ENCODE assay signal across 30 cellular contexts in the genomic region with DNA sequence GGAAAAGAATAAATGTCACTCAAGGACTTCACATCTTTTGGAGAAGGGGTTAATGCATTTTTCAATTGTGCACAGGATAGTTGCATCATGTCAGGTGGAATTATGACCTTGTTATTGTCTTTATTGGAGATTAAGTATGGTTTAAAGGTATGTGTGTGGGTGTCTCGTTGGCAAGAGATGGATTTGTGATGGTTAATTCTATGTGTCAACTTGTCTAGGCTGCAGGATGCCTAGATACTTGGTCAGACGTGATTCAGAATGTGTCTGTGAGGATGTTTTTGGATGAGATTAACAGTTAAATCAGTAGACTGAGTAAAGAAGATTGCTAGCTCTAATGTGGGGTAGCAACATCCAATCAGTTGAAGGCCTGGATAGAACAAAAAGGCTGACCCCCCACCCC. TPM values are rescaled to one million over a fixed set of nuclear protein-coding genes. Genes with fewer than 3 reads are reported as not detected.
DNase-seq lines count a peak whose midpoint lies in the region; ATAC-seq, FAIRE-seq and TF ChIP-seq lines count a peak whose summit lies in the region.
"Had no signal": no experiment of that assay in that cellular context is flagged by ENCODE, and none has a peak within 500 bp of the region (broad histone marks: within the 10 kb centered on the region; RNA-seq: fewer than 3 reads in every experiment).

No MANE protein-coding gene starts in this region.

- CTCF ChIA-PET in A549 (lab: Yijun Ruan, JAX) = interaction anchor here (9.5 kb wide), 1 partner anchor 15 kb away, joined by 142 read pairs; no protein-coding TSS in a partner anchor

- no peak overlapping the region for H3K4me2 ChIP-seq in A549
- H3K4me2 ChIP-seq: KMS-11 had no signal

- H3K4me1 Mint-ChIP-seq in HFFc6 (ENCODE audit: low read depth) = peaks cover 26% of the 10 kb centered on the region
- H3K4me1 Mint-ChIP-seq: activated CD4-positive, alpha-beta T cell treated with anti-CD3 and anti-CD28 coated beads for 36 hours; immature natural killer cell; stimulated activated naive CD8-positive, alpha-beta T cell treated with anti-CD3 and anti-CD28 coated beads, Interleukin-15, amount 100 ng/mL, for 72 hours had no signal

- DNase-seq in A549 (ENCODE audit: low read depth in 1 of 2, low spot score in 1 of 2) (peak in 1 of 2 experiments; percentile 11), HFFc6 (peak; percentile 27), astrocyte of the spinal cord (ENCODE audit: low read depth, low spot score) (peak; percentile 15), foreskin keratinocyte (peak; percentile 77 to 82), GM19238 (ENCODE audit: insufficient read length, low spot score) (no peak), NCI-H2107 treated with DMSO at 0.1 percent for 48 hours (lab: John Stamatoyannopoulos, UW; ENCODE audit: unreplicated experiment) (no peak), Right ventricle myocardium superior (no peak), foreskin melanocyte (no peak)
- DNase-seq: 8988T; activated CD4-positive, alpha-beta T cell treated with anti-CD3 and anti-CD28 coated beads for 36 hours; activated naive CD4-positive, alpha-beta T cell; activated T-cell treated with anti-CD3 and anti-CD28 coated beads, Interleukin-2, amount 50 U/mL, for 4 hours; BE2C; colonic mucosa; DMS53; effector memory CD4-positive, alpha-beta T cell; hypothalamus; immature natural killer cell; left ventricle myocardium inferior; midbrain; naive thymus-derived CD8-positive, alpha-beta T cell; NCI-H1436; NCI-H2107; NCI-H446 treated with DMSO at 0.1 percent for 48 hours; NCI-H82; stimulated activated naive CD8-positive, alpha-beta T cell treated with anti-CD3 and anti-CD28 coated beads, Interleukin-15, amount 100 ng/mL, for 72 hours; thyroid gland had no signal

- no peaks in the 10 kb centered on the region; the same call in 1 of the 2 replicates for H3K36me3 Mint-ChIP-seq in HFFc6 (ENCODE audit: low read depth)
- H3K36me3 Mint-ChIP-seq: immature natural killer cell; naive thymus-derived CD8-positive, alpha-beta T cell had no signal

- H3K4me3 ChIP-seq in A549 (no peak overlapping the region), astrocyte of the spinal cord (ENCODE audit: low read depth, low read length) (no peak overlapping the region)
- H3K4me3 ChIP-seq: colonic mucosa, left ventricle myocardium inferior, skin epidermis, thyroid gland had no signal

- POLR2A ChIA-PET in A549 (lab: Yijun Ruan, JAX) = no interaction called here

- no peak overlapping the region for H3K27ac Mint-ChIP-seq in HFFc6
- H3K27ac Mint-ChIP-seq: activated CD4-positive, alpha-beta T cell treated with anti-CD3 and anti-CD28 coated beads for 36 hours; immature natural killer cell; naive thymus-derived CD8-positive, alpha-beta T cell; stimulated activated naive CD8-positive, alpha-beta T cell treated with anti-CD3 and anti-CD28 coated beads, Interleukin-15, amount 100 ng/mL, for 72 hours had no signal

- no peaks in the 10 kb centered on the region for H3K9me3 ChIP-seq in A549
- H3K9me3 ChIP-seq: BE2C, colonic mucosa, left ventricle myocardium inferior, thyroid gland had no signal

- peaks cover 3% of the 10 kb centered on the region for H3K4me1 ChIP-seq in A549
- H3K4me1 ChIP-seq in foreskin keratinocyte = peaks cover 6% of the 10 kb centered on the region
- H3K4me1 ChIP-seq: BE2C, colonic mucosa, left ventricle myocardium inferior, thyroid gland had no signal

- TF ChIP-seq POLR2A in A549 (IDR thresholded peaks at IDR 0.05; ENCODE audit: low read length) = no peak

- in situ Hi-C loops in astrocyte of the spinal cord (cut with HindIII; ENCODE audit: low sequenced_read_pairs) = no loop called here

- H3K9me3 Mint-ChIP-seq in HFFc6 = no peaks in the 10 kb centered on the region
- H3K9me3 Mint-ChIP-seq: activated T-cell treated with anti-CD3 and anti-CD28 coated beads, Interleukin-2, amount 50 U/mL, for 4 hours; immature natural killer cell; naive thymus-derived CD8-positive, alpha-beta T cell; stimulated activated naive CD8-positive, alpha-beta T cell treated with anti-CD3 and anti-CD28 coated beads, Interleukin-15, amount 100 ng/mL, for 72 hours had no signal

- no peak overlapping the region for H3K27ac ChIP-seq in A549
- H3K27ac ChIP-seq in foreskin keratinocyte = no peak overlapping the region
- H3K27ac ChIP-seq: colonic mucosa, KMS-11, left ventricle myocardium inferior, skin epidermis, thyroid gland had no signal

- no peak for TF ChIP-seq EP300 in A549 (IDR thresholded peaks at IDR 0.05)

- H3K27me3 Mint-ChIP-seq in HFFc6 (ENCODE audit: insufficient read depth) = peaks cover 13% of the 10 kb centered on the region

- no peak for ATAC-seq in A549
- peak; percentile 71 for ATAC-seq in foreskin keratinocyte
- ATAC-seq in Right ventricle myocardium superior (ENCODE audit: poor library complexity) = no peak
- ATAC-seq: activated CD4-positive, alpha-beta T cell treated with anti-CD3 and anti-CD28 coated beads for 36 hours; activated T-cell treated with anti-CD3 and anti-CD28 coated beads, Interleukin-2, amount 50 U/mL, for 4 hours; HCT116; naive thymus-derived CD8-positive, alpha-beta T cell; stimulated activated naive CD8-positive, alpha-beta T cell treated with anti-CD3 and anti-CD28 coated beads, Interleukin-15, amount 100 ng/mL, for 72 hours had no signal

- no peaks in the 10 kb centered on the region for H3K27me3 ChIP-seq in foreskin keratinocyte
- H3K27me3 ChIP-seq: BE2C, colonic mucosa, thyroid gland had no signal

- 30% methylated on average over 2 of the region's 2 CpGs for WGBS in A549 (ENCODE audit: missing lambda C conversion rate)

- no peak for TF ChIP-seq RAD21 in A549 (conservative IDR thresholded peaks at IDR 0.05 in 1 of 2, IDR thresholded peaks at IDR 0.05 in 1 of 2)

- peak; percentile 28 for FAIRE-seq in A549 (lab: Jason Lieb, UNC)

- H3K4me3 Mint-ChIP-seq in HFFc6 = no peak overlapping the region
- H3K4me3 Mint-ChIP-seq: activated CD4-positive, alpha-beta T cell treated with anti-CD3 and anti-CD28 coated beads for 36 hours; activated T-cell treated with anti-CD3 and anti-CD28 coated beads, Interleukin-2, amount 50 U/mL, for 4 hours; immature natural killer cell; naive thymus-derived CD8-positive, alpha-beta T cell; stimulated activated naive CD8-positive, alpha-beta T cell treated with anti-CD3 and anti-CD28 coated beads, Interleukin-15, amount 100 ng/mL, for 72 hours had no signal

- TF ChIP-seq CTCF in A549 (IDR thresholded peaks at IDR 0.05) (no peak), HFFc6 (IDR thresholded peaks at IDR 0.05) (no peak), astrocyte of the spinal cord (IDR thresholded peaks at IDR 0.05; ENCODE audit: low read depth, low read length) (no peak), foreskin keratinocyte (conservative IDR thresholded peaks at IDR 0.05) (no peak)

- intact Hi-C loops in Right ventricle myocardium superior (cut with DNase I) = no loop called here

TF ChIP-seq in A549, 52 proteins besides CTCF, POLR2A, EP300 and RAD21:
- TF ChIP-seq ZC3H11A (IDR thresholded peaks at IDR 0.05) = no peak
- no peak for TF ChIP-seq CBX8 (IDR thresholded peaks at IDR 0.05)
- no peak for TF ChIP-seq ZNF302 (CRISPR knock-in tag; IDR thresholded peaks at IDR 0.05)

RNA-seq across cellular contexts. Expression of a gene that starts 42.2 kb away (rescaled TPM):
- 139 and 155 TPM in 2 replicates for polyA plus RNA-seq in A549 (2011; rRNA removed)
- polyA plus RNA-seq in A549 (2012; cell fraction: cytosol; rRNA removed) = 268 and 301 TPM in 2 replicates
- polyA plus RNA-seq in A549 (2012; cell fraction: nucleus; rRNA removed) = 255 and 270 TPM in 2 replicates
- 147 to 153 TPM (median 149 TPM) in 3 replicates for polyA plus RNA-seq in A549 (2017; fragmentation: RNase III; extraction: RNeasy Plus Mini Kit Qiagen cat#74134 plus additional on column Dnase treatment)
- 81.2 and 115 TPM in 2 replicates for polyA minus RNA-seq in A549 (2011; rRNA and poly(A)+ RNA removed)
- total RNA-seq in HFFc6 (2021; fragmentation: NEBNext Ultra II Directional; extraction: Animal tissue kit (Norgen Biotek cat#: 25700)) = 10 to 100 TPM; 78.0 to 94.9 (median 79.0) TPM
- total RNA-seq in foreskin keratinocyte = 111 and 113 TPM in 2 replicates
- polyA plus RNA-seq in foreskin keratinocyte = 161 and 172 TPM in 2 replicates
- 113 TPM for total RNA-seq in Right ventricle myocardium superior

RNA-seq across cellular contexts. Expression of a gene that starts 53.7 kb away (rescaled TPM):
- polyA plus RNA-seq in A549 (2011; rRNA removed) (0.52 and 0.73 TPM in 2 replicates), A549 (2017; fragmentation: RNase III; extraction: RNeasy Plus Mini Kit Qiagen cat#74134 plus additional on column Dnase treatment) (0.96 to 1.5 TPM (median 1.1 TPM) in 3 replicates), foreskin keratinocyte (0.56 and 0.61 TPM in 2 replicates)
- polyA plus RNA-seq in A549 (2012; cell fraction: cytosol; rRNA removed) = 0.24 and 0.29 TPM in 2 replicates
- 0.36 and 0.40 TPM in 2 replicates for polyA plus RNA-seq in A549 (2012; cell fraction: nucleus; rRNA removed)
- 0.29 and 0.68 TPM in 2 replicates for polyA minus RNA-seq in A549 (2011; rRNA and poly(A)+ RNA removed)
- under 1 TPM; 0.21 to 0.43 (median 0.36) TPM for total RNA-seq in HFFc6 (2021; fragmentation: NEBNext Ultra II Directional; extraction: Animal tissue kit (Norgen Biotek cat#: 25700))
- total RNA-seq in foreskin keratinocyte (0.35 and 0.58 TPM in 2 replicates), Right ventricle myocardium superior (0.38 TPM)

RNA-seq across cellular contexts. Expression of a gene that starts 53.9 kb away (rescaled TPM):
- polyA plus RNA-seq in A549 (2011; rRNA removed) = 85.4 and 100 TPM in 2 replicates
- 46.2 and 48.1 TPM in 2 replicates for polyA plus RNA-seq in A549 (2012; cell fraction: cytosol; rRNA removed)
- polyA plus RNA-seq in A549 (2012; cell fraction: nucleus; rRNA removed) = 55.1 and 84.6 TPM in 2 replicates
- polyA plus RNA-seq in A549 (2017; fragmentation: RNase III; extraction: RNeasy Plus Mini Kit Qiagen cat#74134 plus additional on column Dnase treatment) = 72.1 to 79.4 TPM (median 76.7 TPM) in 3 replicates
- 76.7 and 87.6 TPM in 2 replicates for polyA minus RNA-seq in A549 (2011; rRNA and poly(A)+ RNA removed)
- 10 to 100 TPM; 40.5 to 62.0 (median 58.4) TPM for total RNA-seq in HFFc6 (2021; fragmentation: NEBNext Ultra II Directional; extraction: Animal tissue kit (Norgen Biotek cat#: 25700))
- total RNA-seq in foreskin keratinocyte = 53.8 and 69.8 TPM in 2 replicates
- 8.5 and 11.4 TPM in 2 replicates for polyA plus RNA-seq in foreskin keratinocyte
- 36.6 TPM for total RNA-seq in Right ventricle myocardium superior

Comparison
In these comparisons a context has a peak if more than half of its experiments do, and no peak if none do; other contexts are left out.
1. DNase-seq: peak in HFFc6 (single experiment), astrocyte of the spinal cord (single experiment) and foreskin keratinocyte (2 of 2); none in GM19238 (single experiment), NCI-H2107 treated with DMSO at 0.1 percent for 48 hours (single experiment), Right ventricle myocardium superior (single experiment) and foreskin melanocyte (single experiment).